Comparison of ENCODE assay signal across 1 cellular context in genomic region chr1:193189442-193190095, GRCh38.
TF ChIP-seq lines count a peak whose summit lies in the region.

No MANE protein-coding gene starts in this region.

TF ChIP-seq in IMR-90, 13 proteins besides CTCF, POLR2A, EP300 and RAD21:
- TF ChIP-seq FOS (IDR thresholded peaks at IDR 0.05; ENCODE audit: low read depth, low read length) (no peak), SMC3 (IDR thresholded peaks at IDR 0.05; ENCODE audit: low read depth, low read length) (no peak), RCOR1 (IDR thresholded peaks at IDR 0.05; ENCODE audit: insufficient replicate concordance, low read length) (no peak), RFX5 (IDR thresholded peaks at IDR 0.05; ENCODE audit: low read depth, low read length) (no peak), MAZ (IDR thresholded peaks at IDR 0.05; ENCODE audit: borderline replicate concordance, low read depth, low read length) (no peak), MXI1 (IDR thresholded peaks at IDR 0.05; ENCODE audit: borderline replicate concordance, low read depth, low read length) (no peak), NFE2L2 (IDR thresholded peaks at IDR 0.05; ENCODE audit: low read depth, low read length) (no peak), BHLHE40 (IDR thresholded peaks at IDR 0.05; ENCODE audit: low read depth, low read length) (no peak), USF2 (IDR thresholded peaks at IDR 0.05; ENCODE audit: low read depth, low read length) (no peak), MAFK (IDR thresholded peaks at IDR 0.05; ENCODE audit: low read depth, low read length) (no peak), CEBPB (IDR thresholded peaks at IDR 0.05; ENCODE audit: low read depth, low read length) (no peak), CHD1 (IDR thresholded peaks at IDR 0.05; ENCODE audit: low read depth, low read length) (no peak)
- TF ChIP-seq, protein P1, sequence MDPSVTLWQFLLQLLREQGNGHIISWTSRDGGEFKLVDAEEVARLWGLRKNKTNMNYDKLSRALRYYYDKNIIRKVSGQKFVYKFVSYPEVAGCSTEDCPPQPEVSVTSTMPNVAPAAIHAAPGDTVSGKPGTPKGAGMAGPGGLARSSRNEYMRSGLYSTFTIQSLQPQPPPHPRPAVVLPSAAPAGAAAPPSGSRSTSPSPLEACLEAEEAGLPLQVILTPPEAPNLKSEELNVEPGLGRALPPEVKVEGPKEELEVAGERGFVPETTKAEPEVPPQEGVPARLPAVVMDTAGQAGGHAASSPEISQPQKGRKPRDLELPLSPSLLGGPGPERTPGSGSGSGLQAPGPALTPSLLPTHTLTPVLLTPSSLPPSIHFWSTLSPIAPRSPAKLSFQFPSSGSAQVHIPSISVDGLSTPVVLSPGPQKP (IDR thresholded peaks at IDR 0.05; ENCODE audit: borderline replicate concordance, low read depth, low read length): no peak
